17 cellular contexts compared by ENCODE assay signal in genomic region chr4:83783179-83783578, GRCh38.
DNase-seq lines count a peak whose midpoint lies in the region; ATAC-seq and TF ChIP-seq lines count a peak whose summit lies in the region.
"Had no signal": no experiment of that assay in that cellular context is flagged by ENCODE, and none has a peak within 500 bp of the region (broad histone marks: within the 10 kb centered on the region; RNA-seq: fewer than 3 reads in every experiment).

No MANE protein-coding gene starts in this region.

- BruUV-seq in A673 (replicated peaks; lab: Mats Ljungman, UMichigan), result no TSS peak
- BruUV-seq in HCT116 (replicated peaks; lab: Mats Ljungman, UMichigan), result no TSS peak

- intact Hi-C loops in A673 (cut with micrococcal nuclease; ENCODE audit: unreplicated experiment) (no loop called here), HCT116 (cut with micrococcal nuclease) (no loop called here), mucosa of descending colon (cut with DNase I, micrococcal nuclease) (no loop called here), upper lobe of right lung (cut with DNase I) (no loop called here)

- POLR2A ChIA-PET in A673 (lab: Charles Lee; ENCODE audit: low non-redundant PET), result no interaction called here
- POLR2A ChIA-PET in HCT116 (lab: Charles Lee), result no interaction called here

- RAD21 ChIA-PET in HCT116 (lab: Charles Lee; ENCODE audit: low non-redundant PET in 1 of 2, low total read pairs in 2 of 2, uncharacterized antibody in 2 of 2, unreplicated experiment in 2 of 2), result no interaction called here

- H3K4me2 ChIP-seq in HCT116 (ENCODE audit: low read length), result peak overlapping the region; percentile 55; the same call in 1 of the 2 replicates
- H3K4me2 ChIP-seq: BLaER1, GM23338 had no signal

- no peaks in the 10 kb centered on the region for H3K9me2 ChIP-seq in HCT116 (ENCODE audit: insufficient read depth)

- no peak overlapping the region for H3K27ac ChIP-seq in A673 (ENCODE audit: low read depth, low read length, poor library complexity, severe bottlenecking)
- no peak overlapping the region for H3K27ac ChIP-seq in HCT116 (ENCODE audit: low read depth, low read length)
- H3K27ac ChIP-seq in upper lobe of right lung, result no peak overlapping the region
- H3K27ac ChIP-seq: BLaER1, C4-2B had no signal

- no peaks in the 10 kb centered on the region for H3K79me2 ChIP-seq in HCT116 (ENCODE audit: insufficient read depth, low read length)

- H4K20me1 ChIP-seq in HCT116 (ENCODE audit: insufficient read depth), result no peaks in the 10 kb centered on the region
- H4K20me1 ChIP-seq: BLaER1 had no signal

- H2AFZ ChIP-seq in HCT116 (ENCODE audit: low read depth, low read length, poor library complexity, severe bottlenecking), result peak overlapping the region; percentile 96

- TF ChIP-seq POLR2A in HCT116 (IDR thresholded peaks at IDR 0.05; ENCODE audit: borderline replicate concordance, extremely low read depth, insufficient read depth, insufficient read length), result no peak
- no peak for TF ChIP-seq POLR2A in erythroblast (IDR thresholded peaks at IDR 0.05; ENCODE audit: low read length)

- no peaks in the 10 kb centered on the region for H3K9me3 ChIP-seq in A673 (ENCODE audit: low read depth, low read length, poor library complexity, severe bottlenecking)
- H3K9me3 ChIP-seq in HCT116 (ENCODE audit: control insufficient read depth in 1 of 2, insufficient read depth in 1 of 2, low read depth in 1 of 2, low read length in 2 of 2), result no peaks in the 10 kb centered on the region
- no peaks in the 10 kb centered on the region for H3K9me3 ChIP-seq in mucosa of descending colon
- H3K9me3 ChIP-seq in upper lobe of right lung, result no peaks in the 10 kb centered on the region
- H3K9me3 ChIP-seq: BLaER1 had no signal

- no peaks in the 10 kb centered on the region for H3K36me3 ChIP-seq in A673 (ENCODE audit: insufficient read depth, low read length, poor library complexity, severe bottlenecking)
- no peaks in the 10 kb centered on the region for H3K36me3 ChIP-seq in HCT116 (ENCODE audit: control insufficient read depth in 1 of 2, insufficient read depth in 2 of 2, low read length in 2 of 2)
- H3K36me3 ChIP-seq in mucosa of descending colon (ENCODE audit: low read depth), result no peaks in the 10 kb centered on the region
- no peaks in the 10 kb centered on the region for H3K36me3 ChIP-seq in upper lobe of right lung
- H3K36me3 ChIP-seq: BLaER1 had no signal

- no peak overlapping the region for H3K9ac ChIP-seq in HCT116 (ENCODE audit: low read length)
- H3K9ac ChIP-seq: BLaER1 had no signal

- TF ChIP-seq CTCF in A673 (conservative IDR thresholded peaks at IDR 0.05; ENCODE audit: low read depth, low read length), result no peak
- TF ChIP-seq CTCF in HCT116 (IDR thresholded peaks at IDR 0.05 in 2 of 3, conservative IDR thresholded peaks at IDR 0.05 in 1 of 3; ENCODE audit: borderline replicate concordance in 1 of 3, insufficient read depth in 1 of 3, low read depth in 2 of 3, low read length in 2 of 3), result no peak
- no peak for TF ChIP-seq CTCF in mucosa of descending colon (IDR thresholded peaks at IDR 0.05)
- TF ChIP-seq CTCF in upper lobe of right lung (IDR thresholded peaks at IDR 0.05), result no peak

- H3K27me3 ChIP-seq in A673 (replicated peaks; ENCODE audit: insufficient read depth, low read depth, low read length, poor library complexity) (no peaks in the 10 kb centered on the region), HCT116 (ENCODE audit: insufficient read depth, low read length) (no peaks in the 10 kb centered on the region), upper lobe of right lung (no peaks in the 10 kb centered on the region)
- H3K27me3 ChIP-seq: BLaER1 had no signal

- H3K4me3 ChIP-seq in A673 (ENCODE audit: low read depth, low read length, poor library complexity, severe bottlenecking) (no peak overlapping the region), HCT116 (replicated peaks in 1 of 2; ENCODE audit: low read depth in 1 of 2, low read length in 2 of 2) (no peak overlapping the region), mucosa of descending colon (no peak overlapping the region), upper lobe of right lung (no peak overlapping the region)
- H3K4me3 ChIP-seq: BLaER1, GM23338 had no signal

- no peak for TF ChIP-seq RAD21 in HCT116 (IDR thresholded peaks at IDR 0.05; ENCODE audit: low read depth)

- DNase-seq in A673 (ENCODE audit: low spot score) (peak; percentile 18), HCT116 (ENCODE audit: low read depth, low spot score) (no peak), OCI-M1 (lab: John Stamatoyannopoulos, UW) (peak; percentile 48), erythroblast (lab: John Stamatoyannopoulos, UW) (peak; percentile 66 to 81), NCI-H82 treated with DMSO at 0.1 percent for 48 hours (lab: John Stamatoyannopoulos, UW; ENCODE audit: unreplicated experiment) (no peak), mucosa of descending colon (no peak), upper lobe of right lung (no peak)
- DNase-seq: CD4-positive, CD25-positive, alpha-beta regulatory T cell; CD8-positive, alpha-beta memory T cell; DMS153; DND-41; H9; HFFc6 had no signal

- no peaks in the 10 kb centered on the region for H3K4me1 ChIP-seq in A673 (ENCODE audit: insufficient read depth, low read length, poor library complexity, severe bottlenecking)
- H3K4me1 ChIP-seq in HCT116 (ENCODE audit: control insufficient read depth in 1 of 2, insufficient read depth in 2 of 2, low read length in 2 of 2), result peaks cover 0 to 13% of the 10 kb centered on the region in 2 experiments; a peak in 2 of 4 replicates
- no peaks in the 10 kb centered on the region for H3K4me1 ChIP-seq in mucosa of descending colon (ENCODE audit: low read depth)
- no peaks in the 10 kb centered on the region for H3K4me1 ChIP-seq in upper lobe of right lung
- H3K4me1 ChIP-seq: BLaER1 had no signal

- ATAC-seq in HCT116, result no peak
- ATAC-seq in mucosa of descending colon, result no peak
- ATAC-seq in upper lobe of right lung, result no peak
- ATAC-seq in GM19351 (IDR thresholded peaks at IDR 0.05; ENCODE audit: unreplicated experiment), result no peak
- ATAC-seq: GM23338 had no signal

- CTCF ChIA-PET in A673 (lab: Charles Lee), result no interaction called here
- CTCF ChIA-PET in HCT116 (lab: Charles Lee), result no interaction called here

TF ChIP-seq in HCT116, 20 proteins besides CTCF, POLR2A, EP300 and RAD21:
- no peak for TF ChIP-seq EZH2 (IDR thresholded peaks at IDR 0.05)
- TF ChIP-seq ZFX (IDR thresholded peaks at IDR 0.05), result no peak
- TF ChIP-seq, protein P1, sequence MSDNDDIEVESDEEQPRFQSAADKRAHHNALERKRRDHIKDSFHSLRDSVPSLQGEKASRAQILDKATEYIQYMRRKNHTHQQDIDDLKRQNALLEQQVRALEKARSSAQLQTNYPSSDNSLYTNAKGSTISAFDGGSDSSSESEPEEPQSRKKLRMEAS (IDR thresholded peaks at IDR 0.05), result no peak
- TF ChIP-seq REST (IDR thresholded peaks at IDR 0.05; ENCODE audit: low read depth), result no peak
- no peak for TF ChIP-seq ATF3 (IDR thresholded peaks at IDR 0.05)
TF ChIP-seq in HCT116: peak in this region for 0.

Comparison
In these comparisons a context has a peak if more than half of its experiments do, and no peak if none do; other contexts are left out.
1. DNase-seq: peak in A673 (single experiment), OCI-M1 (single experiment) and erythroblast (2 of 2); none in HCT116 (single experiment), NCI-H82 treated with DMSO at 0.1 percent for 48 hours (single experiment), mucosa of descending colon (0 of 3) and upper lobe of right lung (single experiment).